13 cellular contexts compared by ENCODE assay signal in genomic region chr17:69503711-69504110, GRCh38.
DNase-seq lines count a peak whose midpoint lies in the region; ATAC-seq and TF ChIP-seq lines count a peak whose summit lies in the region.
"Had no signal": no experiment of that assay in that cellular context is flagged by ENCODE, and none has a peak within 500 bp of the region (broad histone marks: within the 10 kb centered on the region; RNA-seq: fewer than 3 reads in every experiment).

No MANE protein-coding gene starts in this region.

- H3K4me1 ChIP-seq in OCI-LY7 (ENCODE audit: insufficient read depth, low read length, poor library complexity, severe bottlenecking) (peaks cover 49% of the 10 kb centered on the region), colonic mucosa (peaks cover 12% of the 10 kb centered on the region), thyroid gland (peaks cover 25% of the 10 kb centered on the region in 2 donors)

- DNase-seq in GM12865 (ENCODE audit: low read depth) (peak; percentile 83), OCI-LY7 (ENCODE audit: low spot score) (peak; percentile 88), colonic mucosa (no peak), NCI-H2196 treated with DMSO at 0.1 percent for 48 hours (lab: John Stamatoyannopoulos, UW; ENCODE audit: unreplicated experiment) (no peak), thyroid gland (no peak), GDM1 (lab: John Stamatoyannopoulos, UW) (no peak)
- DNase-seq: activated T-cell treated with anti-CD3 and anti-CD28 coated beads, Interleukin-2, amount 50 U/mL, for 4 hours; left colon; NCI-H187 treated with DMSO at 0.1 percent for 48 hours; right lobe of liver had no signal

- H3K79me2 ChIP-seq in OCI-LY7 (ENCODE audit: insufficient read depth, low read depth, low read length), result no peaks in the 10 kb centered on the region

- H3K9ac ChIP-seq in colonic mucosa (ENCODE audit: low read depth in 2 of 2, low read length in 2 of 2), result peak overlapping the region in 1 of 2 donors; percentile 51

- intact Hi-C loops in OCI-LY7 (cut with micrococcal nuclease; ENCODE audit: unreplicated experiment), result loop anchor here (2.0 to 5.0 kb wide), 4 partner anchors 77 to 731 kb away; partner anchors contain the start of genes ABCA5 and MAP2K6
- intact Hi-C loops in colonic mucosa (cut with DNase I), result no loop called here
- intact Hi-C loops in thyroid gland (cut with DNase I), result no loop called here

- H2AFZ ChIP-seq in OCI-LY7 (ENCODE audit: low read length), result peak overlapping the region; percentile 84; the same call in 1 of the 2 replicates

- ATAC-seq in GM19463 (IDR thresholded peaks at IDR 0.05; ENCODE audit: unreplicated experiment), result peak; percentile 79
- peak; percentile 86 for ATAC-seq in HG03025 (IDR thresholded peaks at IDR 0.05; ENCODE audit: low FRiP score, unreplicated experiment)
- ATAC-seq: activated T-cell treated with anti-CD3 and anti-CD28 coated beads, Interleukin-2, amount 50 U/mL, for 4 hours; HCT116 had no signal

- H3K27ac ChIP-seq in OCI-LY7 (ENCODE audit: low read depth, low read length, poor library complexity, severe bottlenecking) (peak overlapping the region; percentile 67), colonic mucosa (no peak overlapping the region), thyroid gland (no peak overlapping the region)
- H3K27ac ChIP-seq: right lobe of liver had no signal

- TF ChIP-seq CTCF in GM12865 (IDR thresholded peaks at IDR 0.05; ENCODE audit: insufficient read depth, low read depth, low read length, missing control alignments), result no peak
- no peak for TF ChIP-seq CTCF in OCI-LY7 (conservative IDR thresholded peaks at IDR 0.05; ENCODE audit: low read length)
- TF ChIP-seq CTCF in colonic mucosa (IDR thresholded peaks at IDR 0.05), result no peak
- TF ChIP-seq CTCF in thyroid gland (IDR thresholded peaks at IDR 0.05), result no peak

- POLR2A ChIA-PET in OCI-LY7 (lab: Charles Lee), result interaction anchor here (0.9 to 6.6 kb wide), 14 partner anchors 9 to 184 kb away, joined by 3 to 49 read pairs (median 6); partner anchors contain the start of genes ABCA5 and MAP2K6

- CTCF ChIA-PET in OCI-LY7 (lab: Charles Lee; ENCODE audit: unreplicated experiment), result no interaction called here

- WGBS in thyroid gland, 2 donors, result 89 to 92% methylated on average over 5 of the region's 5 CpGs

- no peaks in the 10 kb centered on the region for H4K20me1 ChIP-seq in OCI-LY7 (ENCODE audit: insufficient read depth, low read length)

- H3K9me2 ChIP-seq in OCI-LY7 (ENCODE audit: insufficient read depth, low read length), result no peaks in the 10 kb centered on the region

- H3K4me3 ChIP-seq in GM12865 (ENCODE audit: low read depth, low read length) (no peak overlapping the region), OCI-LY7 (ENCODE audit: low read depth, low read length, poor library complexity, severe bottlenecking) (peak overlapping the region; percentile 50), colonic mucosa (no peak overlapping the region), thyroid gland (replicated peaks in 1 of 3) (no peak overlapping the region)
- H3K4me3 ChIP-seq: right lobe of liver had no signal

- no peak for TF ChIP-seq POLR2A in thyroid gland (IDR thresholded peaks at IDR 0.05)

- peak overlapping the region; percentile 69 for H3K4me2 ChIP-seq in OCI-LY7 (ENCODE audit: low read length)

- H3K36me3 ChIP-seq in OCI-LY7 (ENCODE audit: insufficient read depth, low read length) (no peaks in the 10 kb centered on the region), colonic mucosa (no peaks in the 10 kb centered on the region), thyroid gland (no peaks in the 10 kb centered on the region)
- H3K36me3 ChIP-seq: right lobe of liver had no signal

- H3K9me3 ChIP-seq in OCI-LY7 (ENCODE audit: low read length) (no peaks in the 10 kb centered on the region), colonic mucosa (no peaks in the 10 kb centered on the region), thyroid gland (no peaks in the 10 kb centered on the region)
- H3K9me3 ChIP-seq: right lobe of liver had no signal

- no TSS peak for BruUV-seq in OCI-LY7 (replicated peaks; lab: Mats Ljungman, UMichigan)

- H3K27me3 ChIP-seq in colonic mucosa (no peaks in the 10 kb centered on the region), thyroid gland (no peaks in the 10 kb centered on the region)
- H3K27me3 ChIP-seq: right lobe of liver had no signal

Comparison
In these comparisons a context has a peak if more than half of its experiments do, and no peak if none do; other contexts are left out.
1. DNase-seq: peak in GM12865 (single experiment) and OCI-LY7 (single experiment); none in colonic mucosa (single experiment), NCI-H2196 treated with DMSO at 0.1 percent for 48 hours (single experiment), thyroid gland (0 of 2) and GDM1 (single experiment).